In genomic region chr6:31969712-31970603, GRCh38 we compare ENCODE assay signal across 10 cellular contexts. TPM values are rescaled to one million over a fixed set of nuclear protein-coding genes. Genes with fewer than 3 reads are reported as not detected.
DNase-seq lines count a peak whose midpoint lies in the region; ATAC-seq and TF ChIP-seq lines count a peak whose summit lies in the region.
"Had no signal": no experiment of that assay in that cellular context is flagged by ENCODE, and none has a peak within 500 bp of the region (broad histone marks: within the 10 kb centered on the region; RNA-seq: fewer than 3 reads in every experiment).

No MANE protein-coding gene starts in this region.

- TF ChIP-seq POLR2A in transverse colon (IDR thresholded peaks at IDR 0.05) (no peak), upper lobe of left lung (IDR thresholded peaks at IDR 0.05) (no peak)

- H3K36me3 ChIP-seq in left ventricle myocardium inferior: peaks cover 55% of the 10 kb centered on the region
- peaks cover 0 to 32% (median 13%) of the 10 kb centered on the region in 4 donors for H3K36me3 ChIP-seq in transverse colon
- H3K36me3 ChIP-seq in upper lobe of left lung: peaks cover 28 to 63% (median 52%) of the 10 kb centered on the region in 4 donors

- H3K9me3 Mint-ChIP-seq in activated naive CD4-positive, alpha-beta T cell treated with anti-CD3 and anti-CD28 coated beads, Interleukin-2, amount 50 U/mL, for 72 hours: no peaks in the 10 kb centered on the region

- intact Hi-C loops in Right ventricle myocardium inferior (cut with DNase I) (loop anchor here (10.0 kb wide), 1 partner anchor 1005 kb away; no protein-coding TSS in a partner anchor), left ventricle myocardium inferior (cut with micrococcal nuclease) (no loop called here), transverse colon (cut with DNase I; ENCODE audit: low total_unique reads) (no loop called here)

- no peak for TF ChIP-seq EP300 in transverse colon (IDR thresholded peaks at IDR 0.05; ENCODE audit: low read depth)
- no peak for TF ChIP-seq EP300 in upper lobe of left lung (IDR thresholded peaks at IDR 0.05)

- no peak for ATAC-seq in Right ventricle myocardium inferior
- no peak for ATAC-seq in activated naive CD4-positive, alpha-beta T cell treated with anti-CD3 and anti-CD28 coated beads, Interleukin-2, amount 50 U/mL, for 72 hours
- no peak for ATAC-seq in upper lobe of left lung (ENCODE audit: low FRiP score in 2 of 2)

- H3K9me3 ChIP-seq in left ventricle myocardium inferior (replicated peaks) (no peaks in the 10 kb centered on the region), transverse colon (no peaks in the 10 kb centered on the region), upper lobe of left lung (no peaks in the 10 kb centered on the region)

- H3K27ac ChIP-seq in left ventricle myocardium inferior (replicated peaks) (no peak overlapping the region), transverse colon (peak overlapping the region; percentile 93 to 99 (median 96)), upper lobe of left lung (peak overlapping the region in 2 of 4 donors; percentile 96 to 97)

- H3K4me1 ChIP-seq in left ventricle myocardium inferior (peaks cover 38% of the 10 kb centered on the region), transverse colon (peaks cover 23 to 25% (median 24%) of the 10 kb centered on the region in 4 donors), upper lobe of left lung (peaks cover 24 to 47% (median 30%) of the 10 kb centered on the region in 4 donors)

- TF ChIP-seq CTCF in left ventricle myocardium inferior (IDR thresholded peaks at IDR 0.05; ENCODE audit: borderline replicate concordance) (no peak), transverse colon (IDR thresholded peaks at IDR 0.05) (no peak), upper lobe of left lung (IDR thresholded peaks at IDR 0.05) (no peak)

- DNase-seq in Right ventricle myocardium inferior (ENCODE audit: missing footprints) (peak; percentile 11), left ventricle myocardium inferior (no peak), kidney glomerular epithelial cell (lab: John Stamatoyannopoulos, UW) (peak; percentile 69), transverse colon (no peak), upper lobe of left lung (no peak), HuH-7 (ENCODE audit: low spot score) (no peak), HuH-7.5 (ENCODE audit: low spot score) (no peak)
- DNase-seq in activated naive CD4-positive, alpha-beta T cell treated with anti-CD3 and anti-CD28 coated beads, Interleukin-2, amount 50 U/mL, for 72 hours (ENCODE audit: low spot score in 2 of 2): no peak
- DNase-seq: NCI-H187 treated with DMSO at 0.1 percent for 48 hours had no signal

- peak overlapping the region; percentile 84 to 100 for H3K27ac Mint-ChIP-seq in activated naive CD4-positive, alpha-beta T cell treated with anti-CD3 and anti-CD28 coated beads, Interleukin-2, amount 50 U/mL, for 72 hours

- H3K36me3 Mint-ChIP-seq in activated naive CD4-positive, alpha-beta T cell treated with anti-CD3 and anti-CD28 coated beads, Interleukin-2, amount 50 U/mL, for 72 hours: peaks cover 5 to 7% of the 10 kb centered on the region in 2 donors

- in situ Hi-C loops in transverse colon (cut with MboI; ENCODE audit: low pct_ligation_motif_present in 1 of 4, low pct_unique_long_range_greater_than_20kb in 1 of 4, low sequenced_read_pairs in 3 of 4): loop anchor here in 2 of 4 donors (25.0 kb wide), 1 partner anchor 92 kb away; no protein-coding TSS in a partner anchor

- H3K27me3 ChIP-seq in left ventricle myocardium inferior (ENCODE audit: low read depth) (no peaks in the 10 kb centered on the region), transverse colon (no peaks in the 10 kb centered on the region), upper lobe of left lung (no peaks in the 10 kb centered on the region)

- H3K4me3 ChIP-seq in left ventricle myocardium inferior (no peak overlapping the region), transverse colon (no peak overlapping the region), upper lobe of left lung (peak overlapping the region in 1 of 4 donors; percentile 79)

- WGBS in transverse colon (ENCODE audit: low coverage in 1 of 2), 2 donors: 76 to 92% methylated on average over 5 to 17 of the region's 17 CpGs
- 76 to 86% methylated on average over 17 of the region's 17 CpGs for WGBS in upper lobe of left lung, 2 donors

RNA-seq across cellular contexts. Expression of gene DXO, which starts 2.0 kb away (rescaled TPM):
- 9.8 TPM for total RNA-seq in Right ventricle myocardium inferior
- total RNA-seq in left ventricle myocardium inferior: 11.2 TPM
- total RNA-seq in activated naive CD4-positive, alpha-beta T cell treated with anti-CD3 and anti-CD28 coated beads, Interleukin-2, amount 50 U/mL, for 72 hours: 10 to 100 TPM; 16.2 to 18.5 TPM
- total RNA-seq in transverse colon: 10 to 100 TPM; 17.5 to 29.9 (median 20.9) TPM
- 10 to 100 TPM; 14.1 to 40.9 (median 19.3) TPM for total RNA-seq in upper lobe of left lung

RNA-seq across cellular contexts. Expression of gene SKIC2, which starts 11.0 kb away (rescaled TPM):
- total RNA-seq in Right ventricle myocardium inferior (30.7 TPM), left ventricle myocardium inferior (32.9 TPM), transverse colon (100 to 1,000 TPM in 1 of 4 donors, 10 to 100 TPM in 3; 52.8 to 173 (median 71.3) TPM), upper lobe of left lung (100 to 1,000 TPM in 1 of 6 donors, 10 to 100 TPM in 5; 27.7 to 172 (median 58.6) TPM)
- total RNA-seq in activated naive CD4-positive, alpha-beta T cell treated with anti-CD3 and anti-CD28 coated beads, Interleukin-2, amount 50 U/mL, for 72 hours: 100 to 1,000 TPM in 1 of 2 donors, 10 to 100 TPM in 1; 91.8 to 115 TPM

RNA-seq across cellular contexts. Expression of gene NELFE, which starts 11.2 kb away (rescaled TPM):
- 41.9 TPM for total RNA-seq in Right ventricle myocardium inferior
- total RNA-seq in left ventricle myocardium inferior: 39.3 TPM
- total RNA-seq in activated naive CD4-positive, alpha-beta T cell treated with anti-CD3 and anti-CD28 coated beads, Interleukin-2, amount 50 U/mL, for 72 hours: 10 to 100 TPM; 69.7 to 70.9 TPM
- total RNA-seq in transverse colon: 100 to 1,000 TPM in 1 of 4 donors, 10 to 100 TPM in 3; 59.2 to 114 (median 88.0) TPM
- total RNA-seq in upper lobe of left lung: 10 to 100 TPM; 42.8 to 84.2 (median 63.0) TPM

RNA-seq across cellular contexts. Expression of gene C4A, which starts 11.9 kb away (rescaled TPM):
- total RNA-seq in Right ventricle myocardium inferior (92.1 TPM), left ventricle myocardium inferior (76.2 TPM), transverse colon (100 to 1,000 TPM in 1 of 4 donors, 10 to 100 TPM in 3; 16.9 to 210 (median 33.6) TPM), upper lobe of left lung (100 to 1,000 TPM in 4 of 6 donors, 10 to 100 TPM in 2; 89.8 to 217 (median 139) TPM)
- 1 to 10 TPM; 4.1 to 8.1 TPM for total RNA-seq in activated naive CD4-positive, alpha-beta T cell treated with anti-CD3 and anti-CD28 coated beads, Interleukin-2, amount 50 U/mL, for 72 hours

RNA-seq across cellular contexts. Expression of gene CFB, which starts 24.1 kb away (rescaled TPM):
- 8.8 TPM for total RNA-seq in Right ventricle myocardium inferior
- 3.7 TPM for total RNA-seq in left ventricle myocardium inferior
- total RNA-seq in activated naive CD4-positive, alpha-beta T cell treated with anti-CD3 and anti-CD28 coated beads, Interleukin-2, amount 50 U/mL, for 72 hours: 1 to 10 TPM; 1.9 to 3.6 TPM
- 10 to 100 TPM in 3 of 4 donors, 1 to 10 TPM in 1; 9.0 to 59.7 (median 39.6) TPM for total RNA-seq in transverse colon
- total RNA-seq in upper lobe of left lung: 100 to 1,000 TPM in 1 of 6 donors, 10 to 100 TPM in 5; 15.0 to 199 (median 58.1) TPM
- total RNA-seq: G401 had no signal

Comparison
In these comparisons a context has a peak if more than half of its experiments do, and no peak if none do; other contexts are left out.
1. DNase-seq: peak in Right ventricle myocardium inferior (single experiment) and kidney glomerular epithelial cell (single experiment); none in left ventricle myocardium inferior (single experiment), activated naive CD4-positive, alpha-beta T cell treated with anti-CD3 and anti-CD28 coated beads, Interleukin-2, amount 50 U/mL, for 72 hours (0 of 2), transverse colon (single experiment), upper lobe of left lung (0 of 2), HuH-7 (single experiment) and HuH-7.5 (single experiment).